Comparison of ENCODE assay signal across 8 cellular contexts in the genomic region with DNA sequence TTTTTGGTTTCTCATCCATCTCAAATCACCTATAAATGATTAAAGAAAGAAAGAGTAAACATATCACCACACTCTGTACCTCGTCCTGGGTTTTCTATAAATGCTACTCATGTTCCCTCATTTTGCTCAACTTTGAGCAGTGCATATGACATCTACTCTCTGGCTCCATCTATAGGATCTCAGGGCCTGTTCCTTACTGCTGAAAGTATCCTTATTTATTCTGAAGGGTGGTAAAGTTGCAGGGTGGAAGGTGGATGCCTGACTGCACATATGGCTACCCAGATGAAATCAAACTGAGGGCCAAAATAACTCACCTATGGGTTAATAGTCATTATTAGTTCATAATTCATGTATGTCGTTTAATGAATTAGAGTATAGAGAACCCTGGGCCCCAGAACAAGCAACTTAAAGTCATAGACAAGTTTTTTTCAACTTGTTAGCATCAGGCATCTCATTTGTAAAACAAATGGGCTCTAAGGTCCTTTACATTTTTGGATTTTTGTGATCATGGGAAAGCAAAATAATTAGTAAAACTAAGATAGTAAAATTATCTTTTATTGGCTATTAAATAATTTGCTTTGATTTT. TPM values are rescaled to one million over a fixed set of nuclear protein-coding genes. Genes with fewer than 3 reads are reported as not detected.
A peak's percentile ranks its signal among the peaks of the same experiment; 100 is the strongest.
DNase-seq lines count a peak whose midpoint lies in the region; ATAC-seq, FAIRE-seq and TF ChIP-seq lines count a peak whose summit lies in the region.

No MANE protein-coding gene starts in this region.

- H3K27ac ChIP-seq in body of pancreas, result no peak overlapping the region
- H3K27ac ChIP-seq in keratinocyte (ENCODE audit: control insufficient read depth, insufficient read depth, low read length), result no peak overlapping the region
- no peak overlapping the region for H3K27ac ChIP-seq in testis

- H2AFZ ChIP-seq in keratinocyte (ENCODE audit: control insufficient read depth, low read length), result no peak overlapping the region

- peaks cover 17 to 33% of the 10 kb centered on the region in 2 donors for H3K36me3 ChIP-seq in body of pancreas (replicated peaks in 1 of 2; ENCODE audit: insufficient read depth in 1 of 2, low read depth in 2 of 2)
- H3K36me3 ChIP-seq in keratinocyte (ENCODE audit: control insufficient read depth in 2 of 2, extremely low read depth in 1 of 2, insufficient read depth in 2 of 2, low read length in 2 of 2), result peaks cover 23 to 26% of the 10 kb centered on the region in 2 experiments
- no peaks in the 10 kb centered on the region for H3K36me3 ChIP-seq in testis (ENCODE audit: low read depth, missing control alignments)

- TF ChIP-seq CTCF in body of pancreas (IDR thresholded peaks at IDR 0.05), result peak in 6 of 7 experiments; percentile 28 to 65 (median 58)
- peak; percentile 50 to 74 (median 62) for TF ChIP-seq CTCF in keratinocyte (optimal IDR thresholded peaks at IDR 0.05 in 1 of 3, IDR thresholded peaks at IDR 0.05 in 1 of 3, conservative IDR thresholded peaks at IDR 0.05 in 1 of 3; ENCODE audit: extremely low read depth in 1 of 3, insufficient read depth in 2 of 3, low read length in 3 of 3)
- TF ChIP-seq CTCF in testis (IDR thresholded peaks at IDR 0.05), result peak; percentile 27 to 49 (median 42)

- TF ChIP-seq POLR2A in body of pancreas (IDR thresholded peaks at IDR 0.05), result no peak
- no peak for TF ChIP-seq POLR2A in testis (IDR thresholded peaks at IDR 0.05)

- H3K4me3 ChIP-seq in body of pancreas, result no peak overlapping the region
- H3K4me3 ChIP-seq in keratinocyte (ENCODE audit: control insufficient read depth in 2 of 3, extremely low read depth in 1 of 3, insufficient read depth in 2 of 3, low read depth in 1 of 3, low read length in 3 of 3), result no peak overlapping the region
- no peak overlapping the region for H3K4me3 ChIP-seq in testis

- H3K79me2 ChIP-seq in keratinocyte (ENCODE audit: control insufficient read depth, insufficient read depth, low read length), result no peaks in the 10 kb centered on the region

- dilution Hi-C loops in keratinocyte (cut with MboI; ENCODE audit: extremely low pct_ligation_motif_present, low sequenced_read_pairs), result no loop called here

- H3K27me3 ChIP-seq in body of pancreas (no peaks in the 10 kb centered on the region), keratinocyte (ENCODE audit: control insufficient read depth, extremely low read depth, insufficient read depth, low read length) (no peaks in the 10 kb centered on the region), testis (no peaks in the 10 kb centered on the region)

- peak; percentile 42 to 59 for DNase-seq in NOMO-1 (lab: John Stamatoyannopoulos, UW; ENCODE audit: unreplicated experiment in 2 of 2)
- DNase-seq in NOMO-1 treated with dmso at 0.1 percent for 144 hours (lab: John Stamatoyannopoulos, UW; ENCODE audit: unreplicated experiment), result no peak
- peak; percentile 69 for DNase-seq in HEK293T (ENCODE audit: extremely low spot score)
- DNase-seq in NCI-H524 treated with DMSO at 0.1 percent for 48 hours (lab: John Stamatoyannopoulos, UW), result peak; percentile 16
- peak in 1 of 4 donors; percentile 27 for DNase-seq in body of pancreas
- DNase-seq in keratinocyte (ENCODE audit: low read depth, low spot score), result no peak
- no peak for DNase-seq in testis
- no peak for DNase-seq in posterior cingulate gyrus

- no peak overlapping the region for H3K9ac ChIP-seq in keratinocyte (ENCODE audit: control insufficient read depth, extremely low read depth, insufficient read depth, low read length)

- H3K9me3 ChIP-seq in body of pancreas, result no peaks in the 10 kb centered on the region
- no peaks in the 10 kb centered on the region for H3K9me3 ChIP-seq in keratinocyte (ENCODE audit: control insufficient read depth, low read depth, low read length)
- H3K9me3 ChIP-seq in testis, result no peaks in the 10 kb centered on the region

- 25 to 26% methylated on average over 2 of the region's 2 CpGs for WGBS in body of pancreas, 2 donors
- WGBS in testis, 2 donors, result 52 to 68% methylated on average over 2 of the region's 2 CpGs

- POLR2A ChIA-PET in HEK293T (lab: Yijun Ruan, JAX), result no interaction called here

- H3K9me1 ChIP-seq in keratinocyte (ENCODE audit: control insufficient read depth, extremely low read depth, insufficient read depth, low read length), result no peaks in the 10 kb centered on the region

- FAIRE-seq in keratinocyte (lab: Jason Lieb, UNC), result peak; percentile 46

- no peaks in the 10 kb centered on the region for H4K20me1 ChIP-seq in keratinocyte (ENCODE audit: control insufficient read depth, extremely low read depth, insufficient read depth, low read length)

- no peak overlapping the region for H3K4me2 ChIP-seq in keratinocyte (ENCODE audit: control insufficient read depth, extremely low read depth, insufficient read depth, low read depth, low read length)

- peak; percentile 64 for ATAC-seq in body of pancreas

- CTCF ChIA-PET in HEK293T (lab: Yijun Ruan, JAX), result no interaction called here

- intact Hi-C loops in body of pancreas (cut with DNase I) (no loop called here), testis (cut with DNase I; ENCODE audit: low total_unique reads) (no loop called here), posterior cingulate gyrus (cut with DNase I) (loop anchor here (2.0 kb wide), 1 partner anchor 73 kb away; no protein-coding TSS in a partner anchor)

- H3K4me1 ChIP-seq in body of pancreas (no peaks in the 10 kb centered on the region), keratinocyte (ENCODE audit: control insufficient read depth, extremely low read depth, insufficient read depth, low read length) (no peaks in the 10 kb centered on the region), testis (no peaks in the 10 kb centered on the region)

TF ChIP-seq in HEK293T, 16 proteins besides CTCF, POLR2A, EP300 and RAD21:
- TF ChIP-seq SP1 (IDR thresholded peaks at IDR 0.05) (no peak), BHLHE40 (IDR thresholded peaks at IDR 0.05; ENCODE audit: borderline replicate concordance) (no peak), SUZ12 (IDR thresholded peaks at IDR 0.05) (no peak)
- TF ChIP-seq, protein P1, sequence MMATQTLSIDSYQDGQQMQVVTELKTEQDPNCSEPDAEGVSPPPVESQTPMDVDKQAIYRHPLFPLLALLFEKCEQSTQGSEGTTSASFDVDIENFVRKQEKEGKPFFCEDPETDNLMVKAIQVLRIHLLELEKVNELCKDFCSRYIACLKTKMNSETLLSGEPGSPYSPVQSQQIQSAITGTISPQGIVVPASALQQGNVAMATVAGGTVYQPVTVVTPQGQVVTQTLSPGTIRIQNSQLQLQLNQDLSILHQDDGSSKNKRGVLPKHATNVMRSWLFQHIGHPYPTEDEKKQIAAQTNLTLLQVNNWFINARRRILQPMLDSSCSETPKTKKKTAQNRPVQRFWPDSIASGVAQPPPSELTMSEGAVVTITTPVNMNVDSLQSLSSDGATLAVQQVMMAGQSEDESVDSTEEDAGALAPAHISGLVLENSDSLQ (IDR thresholded peaks at IDR 0.05), result peak; percentile 74

RNA-seq across cellular contexts. Expression of a gene that starts 46.5 kb away (rescaled TPM):
- total RNA-seq in body of pancreas (1 to 10 TPM; 8.3 to 9.6 TPM), testis (1 to 10 TPM; 1.3 to 3.7 TPM)
- polyA plus RNA-seq in keratinocyte (8.3 to 12.6 TPM (median 9.2 TPM) in 3 replicates), testis (ENCODE audit: insufficient read depth, low read depth, low replicate concordance) (7.8 TPM)
- polyA plus RNA-seq in keratinocyte (2011; ENCODE audit: low read depth), result 63.3 TPM
- 10.0 and 12.3 TPM in 2 replicates for polyA plus RNA-seq in keratinocyte (2011; cell fraction: cytosol; rRNA removed)
- 13.1 and 17.8 TPM in 2 replicates for polyA plus RNA-seq in keratinocyte (2011; cell fraction: nucleus; rRNA removed)
- 7.0 and 67.9 TPM in 2 replicates for polyA plus RNA-seq in keratinocyte (2012; ENCODE audit: low replicate concordance)
- 5.3 to 21.6 TPM (median 7.5 TPM) in 3 replicates for polyA minus RNA-seq in keratinocyte
- 8.4 TPM for polyA minus RNA-seq in keratinocyte (2011; cell fraction: cytosol; rRNA and poly(A)+ RNA removed)
- polyA minus RNA-seq in keratinocyte (2011; cell fraction: nucleus; rRNA and poly(A)+ RNA removed), result 6.8 and 9.6 TPM in 2 replicates

Comparison
In these comparisons a context has a peak if more than half of its experiments do, and no peak if none do; other contexts are left out.
1. DNase-seq: peak in NOMO-1 (2 of 2), HEK293T (single experiment) and NCI-H524 treated with DMSO at 0.1 percent for 48 hours (single experiment); none in NOMO-1 treated with dmso at 0.1 percent for 144 hours (single experiment), keratinocyte (single experiment), testis (single experiment) and posterior cingulate gyrus (0 of 10).
2. Peak in every context shown above with its lines, with median percentiles within 50 percentile points of each other: CTCF ChIP-seq.